Comparison of ENCODE assay signal across 14 cellular contexts in genomic region chr1:178694923-178695525, GRCh38. TPM values are rescaled to one million over a fixed set of nuclear protein-coding genes. Genes with fewer than 3 reads are reported as not detected.
A peak's percentile ranks its signal among the peaks of the same experiment; 100 is the strongest.
DNase-seq lines count a peak whose midpoint lies in the region; ATAC-seq and TF ChIP-seq lines count a peak whose summit lies in the region.
"Had no signal": no experiment of that assay in that cellular context is flagged by ENCODE, and none has a peak within 500 bp of the region (broad histone marks: within the 10 kb centered on the region; RNA-seq: fewer than 3 reads in every experiment).

No MANE protein-coding gene starts in this region.

- CTCF ChIA-PET in IMR-90 (lab: Yijun Ruan, JAX): no interaction called here

- no peak overlapping the region for H2BK20ac ChIP-seq in IMR-90 (ENCODE audit: low read depth, low read length)

- TF ChIP-seq CTCF in IMR-90 (conservative IDR thresholded peaks at IDR 0.05; ENCODE audit: low read depth, low read length) (no peak), neural progenitor cell (IDR thresholded peaks at IDR 0.05) (no peak)

- H3K79me2 ChIP-seq in neural progenitor cell (ENCODE audit: low read depth): no peaks in the 10 kb centered on the region

- H3K27ac Mint-ChIP-seq in neural progenitor cell: no peak overlapping the region
- peak overlapping the region in 1 of 2 donors; percentile 65 for H3K27ac Mint-ChIP-seq in stimulated activated naive CD8-positive, alpha-beta T cell treated with anti-CD3 and anti-CD28 coated beads, Interleukin-15, amount 100 ng/mL, for 72 hours
- H3K27ac Mint-ChIP-seq: CD4-positive, alpha-beta T cell; IgD-negative memory B cell had no signal

- intact Hi-C loops in IMR-90 (cut with micrococcal nuclease): no loop called here

- no peak overlapping the region for H3K14ac ChIP-seq in IMR-90 (replicated peaks; ENCODE audit: low read depth, low read length)

- no peak overlapping the region for H4K8ac ChIP-seq in IMR-90 (ENCODE audit: low read depth in 2 of 2, low read length in 2 of 2)

- POLR2A ChIA-PET in IMR-90 (lab: Charles Lee; ENCODE audit: unreplicated experiment): no interaction called here

- DNase-seq in EH (ENCODE audit: low read depth) (peak; percentile 20), IMR-90 (no peak), erythroblast (lab: John Stamatoyannopoulos, UW) (peak; percentile 70 to 75), neural progenitor cell (ENCODE audit: low spot score) (peak; percentile 2)
- no peak for DNase-seq in stimulated activated naive CD8-positive, alpha-beta T cell treated with anti-CD3 and anti-CD28 coated beads, Interleukin-15, amount 100 ng/mL, for 72 hours
- DNase-seq: 8988T; Calu3; CD4-positive, alpha-beta T cell; DMS 273 treated with DMSO at 0.1 percent for 48 hours; HCEC 1CT had no signal

- no peaks in the 10 kb centered on the region for H3K36me3 Mint-ChIP-seq in neural progenitor cell

- H4K91ac ChIP-seq in IMR-90 (ENCODE audit: insufficient read depth, low read depth, low read length): no peak overlapping the region; the same call in 1 of the 2 replicates

- H3K4me3 ChIP-seq in IMR-90 (ENCODE audit: insufficient read depth, low read depth, low read length): no peak overlapping the region
- no peak overlapping the region for H3K4me3 ChIP-seq in neural progenitor cell
- H3K4me3 ChIP-seq: BLaER1 treated with 17β-estradiol and CSF1 and Interleukin-3, amounts not matched to agents 10 nM and 100 nM had no signal

- H2BK5ac ChIP-seq in IMR-90 (ENCODE audit: low read depth, low read length, poor library complexity, severe bottlenecking): no peak overlapping the region

- H4K20me1 ChIP-seq in IMR-90 (ENCODE audit: insufficient read depth, low read length) (no peaks in the 10 kb centered on the region), neural progenitor cell (ENCODE audit: low read depth) (no peaks in the 10 kb centered on the region)
- H4K20me1 ChIP-seq: BLaER1 treated with 17β-estradiol and CSF1 and Interleukin-3, amounts not matched to agents 10 nM and 100 nM had no signal

- no peak for ATAC-seq in IMR-90 (ENCODE audit: low read depth)
- no peak for ATAC-seq in GM19455 (IDR thresholded peaks at IDR 0.05; ENCODE audit: unreplicated experiment)
- no peak for ATAC-seq in GM18858 (IDR thresholded peaks at IDR 0.05; ENCODE audit: unreplicated experiment)
- ATAC-seq in stimulated activated naive CD8-positive, alpha-beta T cell treated with anti-CD3 and anti-CD28 coated beads, Interleukin-15, amount 100 ng/mL, for 72 hours: no peak

- no peak overlapping the region for H2AFZ ChIP-seq in IMR-90 (replicated peaks; ENCODE audit: low read length, poor library complexity)
- H2AFZ ChIP-seq in neural progenitor cell (replicated peaks): no peak overlapping the region

- no peaks in the 10 kb centered on the region for H3F3A ChIP-seq in neural progenitor cell (ENCODE audit: low read depth)

- H3K79me1 ChIP-seq in IMR-90 (ENCODE audit: low read depth in 1 of 2, low read length in 2 of 2): no peaks in the 10 kb centered on the region

- WGBS in IMR-90 (ENCODE audit: extremely low coverage in 2 of 2, insufficient read length in 1 of 2), 2 experiments: no CpG with 5 or more reads among the region's 2 CpGs

- H3K27me3 ChIP-seq in IMR-90 (ENCODE audit: control insufficient read depth, insufficient read depth, low read length) (no peaks in the 10 kb centered on the region), neural progenitor cell (no peaks in the 10 kb centered on the region)
- H3K27me3 ChIP-seq: BLaER1 treated with 17β-estradiol and CSF1 and Interleukin-3, amounts not matched to agents 10 nM and 100 nM had no signal

- H3K9me3 ChIP-seq in IMR-90 (ENCODE audit: control insufficient read depth, insufficient read depth, low read length) (no peaks in the 10 kb centered on the region), neural progenitor cell (ENCODE audit: low read depth) (no peaks in the 10 kb centered on the region)
- H3K9me3 ChIP-seq: BLaER1 treated with 17β-estradiol and CSF1 and Interleukin-3, amounts not matched to agents 10 nM and 100 nM had no signal

- H3K27ac ChIP-seq in IMR-90 (ENCODE audit: insufficient read depth, low read length): no peak overlapping the region
- H3K27ac ChIP-seq in neural progenitor cell: no peak overlapping the region
- H3K27ac ChIP-seq: BLaER1 treated with 17β-estradiol and CSF1 and Interleukin-3, amounts not matched to agents 10 nM and 100 nM had no signal

- H2BK120ac ChIP-seq in IMR-90 (ENCODE audit: low read depth, low read length): no peak overlapping the region

- H3K23ac ChIP-seq in IMR-90 (ENCODE audit: low read depth, low read length): no peak overlapping the region

- H3K4me1 Mint-ChIP-seq in neural progenitor cell: peaks cover 3% of the 10 kb centered on the region
- H3K4me1 Mint-ChIP-seq in stimulated activated naive CD8-positive, alpha-beta T cell treated with anti-CD3 and anti-CD28 coated beads, Interleukin-15, amount 100 ng/mL, for 72 hours: no peaks in the 10 kb centered on the region

- no peak overlapping the region for H3K56ac ChIP-seq in IMR-90 (ENCODE audit: extremely low read depth, insufficient read depth, low read length)

- peak overlapping the region; percentile 36; the same call in 1 of the 2 replicates for H2AK5ac ChIP-seq in IMR-90 (ENCODE audit: low read depth, low read length)

- H3K9ac ChIP-seq in IMR-90 (ENCODE audit: low read depth, low read length) (no peak overlapping the region), neural progenitor cell (no peak overlapping the region)
- H3K9ac ChIP-seq: BLaER1 treated with 17β-estradiol and CSF1 and Interleukin-3, amounts not matched to agents 10 nM and 100 nM had no signal

- H3K36me3 ChIP-seq in IMR-90 (ENCODE audit: control insufficient read depth, insufficient read depth, low read length) (no peaks in the 10 kb centered on the region), neural progenitor cell (no peaks in the 10 kb centered on the region)
- H3K36me3 ChIP-seq: BLaER1 treated with 17β-estradiol and CSF1 and Interleukin-3, amounts not matched to agents 10 nM and 100 nM had no signal

- H3K9me3 Mint-ChIP-seq in neural progenitor cell: no peaks in the 10 kb centered on the region
- no peaks in the 10 kb centered on the region for H3K9me3 Mint-ChIP-seq in stimulated activated naive CD8-positive, alpha-beta T cell treated with anti-CD3 and anti-CD28 coated beads, Interleukin-15, amount 100 ng/mL, for 72 hours
- H3K9me3 Mint-ChIP-seq: CD4-positive, alpha-beta T cell; IgD-negative memory B cell had no signal

- TF ChIP-seq RAD21 in IMR-90 (IDR thresholded peaks at IDR 0.05; ENCODE audit: low read length): no peak

- dilution Hi-C loops in IMR-90 (cut with HindIII; ENCODE audit: low sequenced_read_pairs, unreplicated experiment): no loop called here

- peaks cover 6% of the 10 kb centered on the region for H3K27me3 Mint-ChIP-seq in neural progenitor cell (ENCODE audit: insufficient read depth, low read depth)
- H3K27me3 Mint-ChIP-seq in stimulated activated naive CD8-positive, alpha-beta T cell treated with anti-CD3 and anti-CD28 coated beads, Interleukin-15, amount 100 ng/mL, for 72 hours: no peaks in the 10 kb centered on the region
- H3K27me3 Mint-ChIP-seq: IgD-negative memory B cell had no signal

- H2BK15ac ChIP-seq in IMR-90 (ENCODE audit: low read depth, low read length): peak overlapping the region; percentile 89; the same call in 1 of the 3 replicates

- in situ Hi-C loops in IMR-90 (cut with MboI; ENCODE audit: low sequenced_read_pairs): no loop called here

- H3K4me2 ChIP-seq in IMR-90 (ENCODE audit: low read depth, low read length) (no peak overlapping the region), neural progenitor cell (no peak overlapping the region)
- H3K4me2 ChIP-seq: BLaER1 treated with 17β-estradiol and CSF1 and Interleukin-3, amounts not matched to agents 10 nM and 100 nM had no signal

- no TSS peak for BruUV-seq in IMR-90 (replicated peaks; lab: Mats Ljungman, UMichigan)

- H3K4ac ChIP-seq in IMR-90 (ENCODE audit: low read depth, low read length): no peak overlapping the region

- H3K4me1 ChIP-seq in IMR-90 (ENCODE audit: control insufficient read depth, insufficient read depth, low read length) (0 out of 2 replicates have a peak, but pooled peaks cover 2% of the 10 kb centered on the region), neural progenitor cell (no peaks in the 10 kb centered on the region)

- no peak overlapping the region for H4K5ac ChIP-seq in IMR-90 (ENCODE audit: low read depth, low read length)

- H3K9me1 ChIP-seq in IMR-90 (ENCODE audit: insufficient read depth, low read length): 0 out of 2 replicates have a peak, but pooled peaks cover 3% of the 10 kb centered on the region

- no peak overlapping the region for H3K4me3 Mint-ChIP-seq in neural progenitor cell
- no peak overlapping the region for H3K4me3 Mint-ChIP-seq in stimulated activated naive CD8-positive, alpha-beta T cell treated with anti-CD3 and anti-CD28 coated beads, Interleukin-15, amount 100 ng/mL, for 72 hours
- H3K4me3 Mint-ChIP-seq: CD4-positive, alpha-beta T cell; IgD-negative memory B cell had no signal

- H3K18ac ChIP-seq in IMR-90 (ENCODE audit: low read depth, low read length): no peak overlapping the region

- TF ChIP-seq POLR2A in IMR-90 (IDR thresholded peaks at IDR 0.05; ENCODE audit: low read depth, low read length) (no peak), erythroblast (IDR thresholded peaks at IDR 0.05; ENCODE audit: low read length) (no peak)

- H2AK9ac ChIP-seq in IMR-90 (replicated peaks; ENCODE audit: low read depth, low read length, poor library complexity): no peak overlapping the region

TF ChIP-seq in IMR-90, 13 proteins besides CTCF, POLR2A, EP300 and RAD21:
- TF ChIP-seq USF2 (IDR thresholded peaks at IDR 0.05; ENCODE audit: low read depth, low read length): no peak
- TF ChIP-seq RCOR1 (IDR thresholded peaks at IDR 0.05; ENCODE audit: insufficient replicate concordance, low read length): no peak
- no peak for TF ChIP-seq RFX5 (IDR thresholded peaks at IDR 0.05; ENCODE audit: low read depth, low read length)
- no peak for TF ChIP-seq MXI1 (IDR thresholded peaks at IDR 0.05; ENCODE audit: borderline replicate concordance, low read depth, low read length)
- no peak for TF ChIP-seq CHD1 (IDR thresholded peaks at IDR 0.05; ENCODE audit: low read depth, low read length)
- no peak for TF ChIP-seq MAZ (IDR thresholded peaks at IDR 0.05; ENCODE audit: borderline replicate concordance, low read depth, low read length)
- TF ChIP-seq MAFK (IDR thresholded peaks at IDR 0.05; ENCODE audit: low read depth, low read length): no peak

RNA-seq across cellular contexts. Expression of gene RALGPS2, which starts 30.0 kb away (rescaled TPM):
- 97.8 and 148 TPM in 2 replicates for total RNA-seq in IMR-90 (2012; rRNA removed)
- polyA plus RNA-seq in IMR-90 (2012; rRNA removed): 9.7 and 13.8 TPM in 2 replicates
- polyA plus RNA-seq in IMR-90 (2012; cell fraction: cytosol; rRNA removed): 3.7 and 5.6 TPM in 2 replicates
- 5.6 and 27.7 TPM in 2 replicates for polyA plus RNA-seq in IMR-90 (2012; cell fraction: nucleus; rRNA removed; ENCODE audit: low replicate concordance)
- total RNA-seq in neural progenitor cell (ENCODE audit: low replicate concordance): 46.8 and 78.7 TPM in 2 replicates

Comparison
In these comparisons a context has a peak if more than half of its experiments do, and no peak if none do; other contexts are left out.
1. DNase-seq: peak in EH (single experiment), erythroblast (2 of 2) and neural progenitor cell (single experiment); none in IMR-90 (single experiment) and stimulated activated naive CD8-positive, alpha-beta T cell treated with anti-CD3 and anti-CD28 coated beads, Interleukin-15, amount 100 ng/mL, for 72 hours (0 of 2).